In the genomic region with DNA sequence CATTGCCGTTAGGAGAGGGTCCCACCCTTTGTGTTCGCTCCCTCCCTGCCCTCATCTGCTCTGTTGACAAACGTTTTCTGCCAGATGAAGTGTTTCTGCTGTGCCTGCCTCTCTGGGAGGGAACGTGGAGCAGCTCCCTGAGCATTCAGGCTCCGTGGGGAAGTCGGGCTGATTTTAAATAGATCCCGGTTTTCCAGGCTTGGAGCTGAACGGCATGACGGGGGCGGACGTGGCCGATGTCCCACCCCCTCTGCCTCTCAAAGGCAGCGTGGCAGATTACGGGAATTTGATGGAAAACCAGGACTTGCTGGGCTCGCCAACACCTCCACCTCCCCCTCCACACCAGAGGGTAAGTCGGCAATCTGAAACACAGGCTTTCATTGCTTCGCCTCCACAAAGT, we compare ENCODE assay signal across 19 cellular contexts.
"Had no signal": no experiment of that assay in that cellular context is flagged by ENCODE, and none has a peak within 500 bp of the region (broad histone marks: within the 10 kb centered on the region; RNA-seq: fewer than 3 reads in every experiment).

No MANE protein-coding gene starts in this region.

- H3K27me3 Mint-ChIP-seq: IgD-negative memory B cell had no signal

- H3K4me2 ChIP-seq: KMS-11, SK-N-SH had no signal

- H3K9ac ChIP-seq: KMS-11, SK-N-SH had no signal

- H3K9me3 ChIP-seq: SK-N-SH had no signal

- DNase-seq: Kasumi-1, MV-4-11, NCI-H1048, NCI-H1436, NCI-H187, NCI-H2029, NCI-H2081 treated with DMSO at 0.1 percent for 48 hours, NCI-H2171, NCI-H226, NCI-H524, NCI-H526 treated with DMSO at 0.1 percent for 48 hours, NCI-H774, RPMI8226, SHP77, SK-N-SH had no signal

- H3K4me3 ChIP-seq: K562 had no signal

- H3K27ac ChIP-seq: HL-60, KMS-11 had no signal

- H3K27ac Mint-ChIP-seq: IgD-negative memory B cell had no signal

- H3K36me3 Mint-ChIP-seq: IgD-negative memory B cell had no signal
